16 cellular contexts compared by ENCODE assay signal in the genomic region with DNA sequence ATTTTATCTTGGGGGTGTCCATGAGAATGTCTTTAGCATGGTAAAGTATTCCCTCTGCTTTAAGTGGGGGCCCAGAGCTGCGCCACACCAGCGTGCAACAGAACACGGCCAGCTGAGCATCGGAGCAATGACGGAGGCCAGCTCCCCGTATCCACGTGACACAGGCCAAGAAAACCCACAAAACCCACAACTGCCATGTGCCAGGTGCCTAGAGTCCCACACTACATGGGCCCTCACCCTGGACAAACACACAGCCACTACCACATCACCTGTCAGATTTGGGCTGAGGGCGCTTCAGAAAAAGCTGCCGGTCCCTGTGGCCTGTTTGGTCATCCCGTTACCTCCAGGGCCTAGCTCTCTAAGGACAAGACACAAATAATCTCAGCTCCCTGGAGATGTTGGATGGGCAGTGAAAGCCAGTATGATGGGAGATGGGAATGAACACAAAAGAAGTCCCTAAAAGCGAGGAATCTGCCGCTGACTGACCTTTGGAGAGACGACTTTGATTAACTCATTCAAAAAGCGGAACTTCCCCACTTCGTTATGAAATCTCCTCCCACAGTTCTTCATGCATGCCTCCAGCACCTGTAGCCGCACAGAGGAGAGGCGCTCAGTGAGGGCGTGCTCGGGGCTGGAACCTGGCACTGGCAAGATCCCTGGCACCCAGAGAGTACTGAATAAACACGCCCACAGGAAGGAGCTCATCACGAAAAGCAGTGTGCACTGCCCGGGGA. TPM values are rescaled to one million over a fixed set of nuclear protein-coding genes. Genes with fewer than 3 reads are reported as not detected.
DNase-seq lines count a peak whose midpoint lies in the region; ATAC-seq, FAIRE-seq and TF ChIP-seq lines count a peak whose summit lies in the region.
"Had no signal": no experiment of that assay in that cellular context is flagged by ENCODE, and none has a peak within 500 bp of the region (broad histone marks: within the 10 kb centered on the region; RNA-seq: fewer than 3 reads in every experiment).

No MANE protein-coding gene starts in this region.

- H3K27me3 Mint-ChIP-seq in activated CD8-positive, alpha-beta memory T cell treated with anti-CD3 and anti-CD28 coated beads, Interleukin-2, amount 10 ng/mL, durations not matched to agents 7 days and 5 days: no peaks in the 10 kb centered on the region
- no peaks in the 10 kb centered on the region for H3K27me3 Mint-ChIP-seq in astrocyte (ENCODE audit: low read depth, unreplicated experiment)
- H3K27me3 Mint-ChIP-seq in stimulated activated naive CD8-positive, alpha-beta T cell treated with anti-CD3 and anti-CD28 coated beads, Interleukin-15, Interleukin-2, amounts not matched to agents 100 ng/mL and 50 ng/mL, for 24 hours: no peaks in the 10 kb centered on the region

- peaks cover 15% of the 10 kb centered on the region for H3K36me3 Mint-ChIP-seq in activated CD8-positive, alpha-beta memory T cell treated with anti-CD3 and anti-CD28 coated beads, Interleukin-2, amount 10 ng/mL, durations not matched to agents 7 days and 5 days
- peaks cover 21% of the 10 kb centered on the region for H3K36me3 Mint-ChIP-seq in astrocyte (ENCODE audit: low read depth, unreplicated experiment)
- peaks cover 60% of the 10 kb centered on the region for H3K36me3 Mint-ChIP-seq in stimulated activated naive CD8-positive, alpha-beta T cell treated with anti-CD3 and anti-CD28 coated beads, Interleukin-15, Interleukin-2, amounts not matched to agents 100 ng/mL and 50 ng/mL, for 24 hours (ENCODE audit: low read depth)

- H3K27me3 ChIP-seq in astrocyte (ENCODE audit: insufficient read depth, low read length): no peaks in the 10 kb centered on the region
- no peaks in the 10 kb centered on the region for H3K27me3 ChIP-seq in testis

- H2AFZ ChIP-seq in astrocyte (ENCODE audit: low read depth, low read length): no peak overlapping the region
- H2AFZ ChIP-seq: parathyroid adenoma had no signal

- H3K4me3 ChIP-seq in astrocyte (ENCODE audit: insufficient read depth, low read depth, low read length) (no peak overlapping the region), testis (no peak overlapping the region)

- no peaks in the 10 kb centered on the region for H3K4me1 ChIP-seq in astrocyte (ENCODE audit: insufficient read depth, low read length)
- H3K4me1 ChIP-seq in testis: peaks cover 14% of the 10 kb centered on the region
- H3K4me1 ChIP-seq: parathyroid adenoma had no signal

- H3K79me2 ChIP-seq in astrocyte (ENCODE audit: insufficient read depth, low read length): peaks cover 11% of the 10 kb centered on the region

- no peaks in the 10 kb centered on the region for H3K9me3 Mint-ChIP-seq in activated CD8-positive, alpha-beta memory T cell treated with anti-CD3 and anti-CD28 coated beads, Interleukin-2, amount 10 ng/mL, durations not matched to agents 7 days and 5 days (ENCODE audit: low read depth)
- H3K9me3 Mint-ChIP-seq in astrocyte (ENCODE audit: unreplicated experiment): no peaks in the 10 kb centered on the region
- H3K9me3 Mint-ChIP-seq in stimulated activated naive CD8-positive, alpha-beta T cell treated with anti-CD3 and anti-CD28 coated beads, Interleukin-15, Interleukin-2, amounts not matched to agents 100 ng/mL and 50 ng/mL, for 24 hours: no peaks in the 10 kb centered on the region
- H3K9me3 Mint-ChIP-seq: WTC11 had no signal

- CTCF ChIA-PET in activated CD8-positive, alpha-beta memory T cell treated with anti-CD3 and anti-CD28 coated beads, Interleukin-2, amount 10 ng/mL, durations not matched to agents 7 days and 5 days (lab: Charles Lee): interaction anchor here (0.9 to 1.4 kb wide), 4 partner anchors 17 to 357 kb away, joined by 3 to 6 read pairs (median 4); a partner anchor contains a TSS

- H3K9ac ChIP-seq in astrocyte (ENCODE audit: low read length): no peak overlapping the region
- H3K9ac ChIP-seq: parathyroid adenoma had no signal

- H3K27ac ChIP-seq in astrocyte (ENCODE audit: low read depth, low read length) (no peak overlapping the region), testis (no peak overlapping the region)
- H3K27ac ChIP-seq: parathyroid adenoma had no signal

- DNase-seq in activated CD8-positive, alpha-beta memory T cell treated with anti-CD3 and anti-CD28 coated beads, Interleukin-2, amount 10 ng/mL, durations not matched to agents 7 days and 5 days: no peak
- no peak for DNase-seq in activated CD8-positive, alpha-beta memory T cell treated with anti-CD3 and anti-CD28 coated beads, Interleukin-2, amount 50 U/mL, for 4 hours
- DNase-seq in NOMO-1 treated with dmso at 0.1 percent for 144 hours (lab: John Stamatoyannopoulos, UW; ENCODE audit: unreplicated experiment): peak; percentile 78
- DNase-seq in astrocyte (ENCODE audit: low read depth): no peak
- no peak for DNase-seq in testis
- DNase-seq: ACHN; dermis blood vessel endothelial cell; DND-41; stimulated activated CD4-positive, alpha-beta T cell treated with anti-CD3 and anti-CD28 coated beads, Interleukin-1b, Interleukin-23, amount 100 ng/mL, for 48 hours had no signal

- H4K20me1 ChIP-seq in astrocyte (ENCODE audit: insufficient read depth, low read length): peaks cover 51% of the 10 kb centered on the region

- peaks cover 30% of the 10 kb centered on the region for H3K4me1 Mint-ChIP-seq in activated CD8-positive, alpha-beta memory T cell treated with anti-CD3 and anti-CD28 coated beads, Interleukin-2, amount 10 ng/mL, durations not matched to agents 7 days and 5 days
- H3K4me1 Mint-ChIP-seq in astrocyte (ENCODE audit: low read depth, unreplicated experiment): no peaks in the 10 kb centered on the region
- peaks cover 71% of the 10 kb centered on the region for H3K4me1 Mint-ChIP-seq in stimulated activated naive CD8-positive, alpha-beta T cell treated with anti-CD3 and anti-CD28 coated beads, Interleukin-15, Interleukin-2, amounts not matched to agents 100 ng/mL and 50 ng/mL, for 24 hours (ENCODE audit: low read depth)

- no peaks in the 10 kb centered on the region for H3K9me3 ChIP-seq in astrocyte (ENCODE audit: insufficient read depth, low read depth, low read length)
- H3K9me3 ChIP-seq in testis: no peaks in the 10 kb centered on the region

- no peak for TF ChIP-seq POLR2A in testis (IDR thresholded peaks at IDR 0.05)

- no peak for TF ChIP-seq CTCF in astrocyte (IDR thresholded peaks at IDR 0.05; ENCODE audit: insufficient read depth, low read depth, low read length)
- TF ChIP-seq CTCF in testis (IDR thresholded peaks at IDR 0.05): no peak

- no peak for FAIRE-seq in astrocyte (lab: Jason Lieb, UNC)
- FAIRE-seq: frontal cortex had no signal

- H3K27ac Mint-ChIP-seq in activated CD8-positive, alpha-beta memory T cell treated with anti-CD3 and anti-CD28 coated beads, Interleukin-2, amount 10 ng/mL, durations not matched to agents 7 days and 5 days: peak overlapping the region; percentile 7
- peak overlapping the region; percentile 10 for H3K27ac Mint-ChIP-seq in astrocyte (ENCODE audit: unreplicated experiment)
- H3K27ac Mint-ChIP-seq in stimulated activated naive CD8-positive, alpha-beta T cell treated with anti-CD3 and anti-CD28 coated beads, Interleukin-15, Interleukin-2, amounts not matched to agents 100 ng/mL and 50 ng/mL, for 24 hours: peak overlapping the region; percentile 47
- H3K27ac Mint-ChIP-seq: WTC11 had no signal

- intact Hi-C loops in testis (cut with DNase I; ENCODE audit: low total_unique reads): no loop called here

- 85% methylated on average over 22 of the region's 22 CpGs for WGBS in testis, 2 donors

- no peak overlapping the region for H3K4me2 ChIP-seq in astrocyte (ENCODE audit: low read length)

- H3K4me3 Mint-ChIP-seq in activated CD8-positive, alpha-beta memory T cell treated with anti-CD3 and anti-CD28 coated beads, Interleukin-2, amount 10 ng/mL, durations not matched to agents 7 days and 5 days: no peak overlapping the region
- no peak overlapping the region for H3K4me3 Mint-ChIP-seq in astrocyte (ENCODE audit: unreplicated experiment)
- H3K4me3 Mint-ChIP-seq in stimulated activated naive CD8-positive, alpha-beta T cell treated with anti-CD3 and anti-CD28 coated beads, Interleukin-15, Interleukin-2, amounts not matched to agents 100 ng/mL and 50 ng/mL, for 24 hours: peak overlapping the region; percentile 45
- H3K4me3 Mint-ChIP-seq: WTC11 had no signal

- no peak for ATAC-seq in activated CD8-positive, alpha-beta memory T cell treated with anti-CD3 and anti-CD28 coated beads, Interleukin-2, amount 10 ng/mL, durations not matched to agents 7 days and 5 days
- no peak for ATAC-seq in HG03439 (IDR thresholded peaks at IDR 0.05; ENCODE audit: unreplicated experiment)
- ATAC-seq in GM21367 (IDR thresholded peaks at IDR 0.05; ENCODE audit: unreplicated experiment): no peak
- ATAC-seq: Panc1, WTC11 had no signal

- H3K36me3 ChIP-seq in astrocyte (ENCODE audit: insufficient read depth, low read length): peaks cover 24% of the 10 kb centered on the region
- peaks cover 2% of the 10 kb centered on the region for H3K36me3 ChIP-seq in testis (ENCODE audit: low read depth, missing control alignments)

RNA-seq across cellular contexts. Expression of a gene that starts 17.1 kb away (rescaled TPM):
- total RNA-seq in activated CD8-positive, alpha-beta memory T cell treated with anti-CD3 and anti-CD28 coated beads, Interleukin-2, amount 10 ng/mL, durations not matched to agents 7 days and 5 days: 10 to 100 TPM; 84.6 to 90.2 TPM
- total RNA-seq in astrocyte: 25.3 and 28.5 TPM in 2 replicates
- 10 to 100 TPM; 46.8 to 50.2 TPM for total RNA-seq in testis
- polyA plus RNA-seq in testis (ENCODE audit: insufficient read depth, low read depth, low replicate concordance): 42.9 TPM

RNA-seq across cellular contexts. Expression of a gene that starts 17.4 kb away (rescaled TPM):
- total RNA-seq in activated CD8-positive, alpha-beta memory T cell treated with anti-CD3 and anti-CD28 coated beads, Interleukin-2, amount 10 ng/mL, durations not matched to agents 7 days and 5 days: 10 to 100 TPM; 49.5 to 56.9 TPM
- 50.0 and 55.0 TPM in 2 replicates for total RNA-seq in astrocyte
- total RNA-seq in testis: 10 to 100 TPM; 53.3 to 72.9 TPM
- 83.5 TPM for polyA plus RNA-seq in testis (ENCODE audit: insufficient read depth, low read depth, low replicate concordance)

RNA-seq across cellular contexts. Expression of a gene that starts 26.7 kb away (rescaled TPM):
- total RNA-seq in activated CD8-positive, alpha-beta memory T cell treated with anti-CD3 and anti-CD28 coated beads, Interleukin-2, amount 10 ng/mL, durations not matched to agents 7 days and 5 days: 10 to 100 TPM; 56.9 to 58.5 TPM
- total RNA-seq in astrocyte (3.9 and 5.0 TPM in 2 replicates), testis (10 to 100 TPM; 34.5 to 35.3 TPM)
- 37.1 TPM for polyA plus RNA-seq in testis (ENCODE audit: insufficient read depth, low read depth, low replicate concordance)

RNA-seq across cellular contexts. Expression of a gene that starts 38.8 kb away (rescaled TPM):
- 100 to 1,000 TPM; 164 to 176 TPM for total RNA-seq in activated CD8-positive, alpha-beta memory T cell treated with anti-CD3 and anti-CD28 coated beads, Interleukin-2, amount 10 ng/mL, durations not matched to agents 7 days and 5 days
- total RNA-seq in astrocyte (37.3 and 44.3 TPM in 2 replicates), testis (10 to 100 TPM; 57.8 to 76.1 TPM)
- 52.6 TPM for polyA plus RNA-seq in testis (ENCODE audit: insufficient read depth, low read depth, low replicate concordance)

RNA-seq across cellular contexts. Expression of a gene that starts 44.9 kb away (rescaled TPM):
- 10 to 100 TPM; 46.3 to 66.4 TPM for total RNA-seq in activated CD8-positive, alpha-beta memory T cell treated with anti-CD3 and anti-CD28 coated beads, Interleukin-2, amount 10 ng/mL, durations not matched to agents 7 days and 5 days
- total RNA-seq in astrocyte (8.8 and 12.8 TPM in 2 replicates), testis (10 to 100 TPM; 34.3 to 44.6 TPM)
- 98.0 TPM for polyA plus RNA-seq in testis (ENCODE audit: insufficient read depth, low read depth, low replicate concordance)
